Comparison of ENCODE assay signal across 11 cellular contexts in genomic region chr10:111338798-111339197, GRCh38.
DNase-seq lines count a peak whose midpoint lies in the region; ATAC-seq and TF ChIP-seq lines count a peak whose summit lies in the region.
"Had no signal": no experiment of that assay in that cellular context is flagged by ENCODE, and none has a peak within 500 bp of the region (broad histone marks: within the 10 kb centered on the region; RNA-seq: fewer than 3 reads in every experiment).

No MANE protein-coding gene starts in this region.

- 89% methylated on average over 5 of the region's 5 CpGs for WGBS in hepatocyte (ENCODE audit: low lambda C conversion rate, missing lambda C conversion rate)

- no peak for DNase-seq in memory B cell (ENCODE audit: low spot score in 2 of 2)
- DNase-seq in NCI-H1105 treated with DMSO at 0.1 percent for 48 hours (lab: John Stamatoyannopoulos, UW), result no peak
- DNase-seq in hepatocyte (ENCODE audit: low spot score), result no peak
- DNase-seq in upper lobe of right lung, result no peak
- DNase-seq: activated CD4-positive, alpha-beta T cell treated with anti-CD3 and anti-CD28 coated beads, Interleukin-2, amount 50 U/mL, for 4 hours; amniotic stem cell; NCI-H2171 treated with DMSO at 0.1 percent for 48 hours had no signal

- intact Hi-C loops in upper lobe of right lung (cut with DNase I), result no loop called here

- TF ChIP-seq CTCF in hepatocyte (IDR thresholded peaks at IDR 0.05; ENCODE audit: poor library complexity) (no peak), upper lobe of right lung (IDR thresholded peaks at IDR 0.05) (no peak)

- no peaks in the 10 kb centered on the region for H3K4me1 ChIP-seq in hepatocyte (ENCODE audit: insufficient read depth)
- no peaks in the 10 kb centered on the region for H3K4me1 ChIP-seq in upper lobe of right lung

- H3K9me3 Mint-ChIP-seq in memory B cell, result peaks cover 11% of the 10 kb centered on the region

- peaks cover 16% of the 10 kb centered on the region for H3K4me1 Mint-ChIP-seq in memory B cell

- H3K9me3 ChIP-seq in hepatocyte (ENCODE audit: low read depth) (no peaks in the 10 kb centered on the region), upper lobe of right lung (no peaks in the 10 kb centered on the region)

- no peaks in the 10 kb centered on the region for H3K79me2 ChIP-seq in hepatocyte

- peaks cover 4% of the 10 kb centered on the region for H3K36me3 Mint-ChIP-seq in memory B cell

- H3K4me2 ChIP-seq in hepatocyte, result no peak overlapping the region

- no peaks in the 10 kb centered on the region for H3K36me3 ChIP-seq in hepatocyte (replicated peaks; ENCODE audit: insufficient read depth, low read depth)
- H3K36me3 ChIP-seq in upper lobe of right lung, result no peaks in the 10 kb centered on the region

- H3K27me3 Mint-ChIP-seq in memory B cell, result peaks cover 10% of the 10 kb centered on the region

- H3K4me3 Mint-ChIP-seq in memory B cell, result no peak overlapping the region

- H3K4me3 ChIP-seq in hepatocyte (no peak overlapping the region), upper lobe of right lung (no peak overlapping the region)
- H3K4me3 ChIP-seq: SK-N-MC had no signal

- no peak overlapping the region for H3K27ac Mint-ChIP-seq in memory B cell

- H3K27ac ChIP-seq in hepatocyte (no peak overlapping the region), upper lobe of right lung (no peak overlapping the region)
- H3K27ac ChIP-seq: SK-N-MC had no signal

- no peak overlapping the region for H2AFZ ChIP-seq in hepatocyte

- ATAC-seq in GM18873 (IDR thresholded peaks at IDR 0.05; ENCODE audit: low FRiP score, unreplicated experiment) (peak; percentile 91), GM21619 (IDR thresholded peaks at IDR 0.05; ENCODE audit: unreplicated experiment) (peak; percentile 88), HG03139 (IDR thresholded peaks at IDR 0.05; ENCODE audit: unreplicated experiment) (peak; percentile 69), memory B cell (ENCODE audit: low read depth) (peak; percentile 71), upper lobe of right lung (no peak)

- H3K27me3 ChIP-seq in hepatocyte, result no peaks in the 10 kb centered on the region
- H3K27me3 ChIP-seq in upper lobe of right lung, result no peaks in the 10 kb centered on the region

- no peaks in the 10 kb centered on the region for H4K20me1 ChIP-seq in hepatocyte (ENCODE audit: insufficient read depth, poor library complexity, severe bottlenecking)

- H3K9me2 ChIP-seq in hepatocyte (replicated peaks; ENCODE audit: insufficient read depth), result no peaks in the 10 kb centered on the region
